In the genomic region with DNA sequence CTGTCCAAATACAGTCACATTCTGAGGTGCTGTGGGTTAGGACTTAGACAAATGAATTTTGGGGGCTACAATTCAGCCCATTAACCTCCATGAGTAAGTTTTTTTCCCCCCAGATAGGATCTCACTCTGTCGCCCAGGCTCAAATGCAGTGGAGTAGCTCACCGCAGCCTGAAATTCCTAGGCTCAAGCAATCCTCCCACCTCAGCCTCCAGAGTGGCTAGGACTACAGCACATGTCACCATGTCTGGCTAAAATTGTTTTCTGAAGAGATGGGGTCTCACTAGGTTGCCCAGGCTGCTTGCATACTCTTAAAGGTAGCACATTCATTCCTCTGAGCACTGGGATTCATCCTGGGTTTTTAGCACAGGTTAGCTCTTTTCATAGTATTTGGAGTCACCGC, we compare ENCODE assay signal across 19 cellular contexts. TPM values are rescaled to one million over a fixed set of nuclear protein-coding genes. Genes with fewer than 3 reads are reported as not detected.
DNase-seq lines count a peak whose midpoint lies in the region; ATAC-seq and TF ChIP-seq lines count a peak whose summit lies in the region.
"Had no signal": no experiment of that assay in that cellular context is flagged by ENCODE, and none has a peak within 500 bp of the region (broad histone marks: within the 10 kb centered on the region; RNA-seq: fewer than 3 reads in every experiment).

No MANE protein-coding gene starts in this region.

- intact Hi-C loops in CD4-positive, alpha-beta T cell (cut with DNase I, micrococcal nuclease): no loop called here
- intact Hi-C loops in upper lobe of right lung (cut with DNase I): no loop called here

- H3K27ac Mint-ChIP-seq in activated naive CD4-positive, alpha-beta T cell treated with anti-CD3 and anti-CD28 coated beads, Interleukin-2, amount 50 U/mL, for 24 hours: peak overlapping the region; percentile 55
- no peak overlapping the region for H3K27ac Mint-ChIP-seq in activated naive CD4-positive, alpha-beta T cell treated with anti-CD3 and anti-CD28 coated beads, Interleukin-2, amount 50 U/mL, for 72 hours
- peak overlapping the region; percentile 21 for H3K27ac Mint-ChIP-seq in CD4-positive, alpha-beta T cell
- H3K27ac Mint-ChIP-seq in memory B cell: peak overlapping the region; percentile 21

- H3K4me1 ChIP-seq in upper lobe of right lung: no peaks in the 10 kb centered on the region
- H3K4me1 ChIP-seq: A549, HAP-1 had no signal

- H3K27me3 Mint-ChIP-seq in activated naive CD4-positive, alpha-beta T cell treated with anti-CD3 and anti-CD28 coated beads, Interleukin-2, amount 50 U/mL, for 24 hours: no peaks in the 10 kb centered on the region
- no peaks in the 10 kb centered on the region for H3K27me3 Mint-ChIP-seq in CD4-positive, alpha-beta T cell
- H3K27me3 Mint-ChIP-seq in memory B cell: no peaks in the 10 kb centered on the region
- H3K27me3 Mint-ChIP-seq: CD4-positive, alpha-beta memory T cell had no signal

- no peak for TF ChIP-seq CTCF in CD4-positive, alpha-beta T cell (IDR thresholded peaks at IDR 0.05)
- TF ChIP-seq CTCF in WERI-Rb-1 (IDR thresholded peaks at IDR 0.05; ENCODE audit: low read depth, low read length) (no peak), upper lobe of right lung (IDR thresholded peaks at IDR 0.05) (no peak)

- CTCF ChIA-PET in CD4-positive, alpha-beta T cell (lab: Charles Lee): no interaction called here

- H3K9me3 ChIP-seq in CD4-positive, alpha-beta T cell (ENCODE audit: control insufficient read depth, low read length): no peaks in the 10 kb centered on the region
- no peaks in the 10 kb centered on the region for H3K9me3 ChIP-seq in WERI-Rb-1 (ENCODE audit: severe bottlenecking)
- no peaks in the 10 kb centered on the region for H3K9me3 ChIP-seq in upper lobe of right lung
- H3K9me3 ChIP-seq: A549, HAP-1 had no signal

- H3K9me3 Mint-ChIP-seq in activated naive CD4-positive, alpha-beta T cell treated with anti-CD3 and anti-CD28 coated beads, Interleukin-2, amount 50 U/mL, for 24 hours: no peaks in the 10 kb centered on the region
- no peaks in the 10 kb centered on the region for H3K9me3 Mint-ChIP-seq in activated naive CD4-positive, alpha-beta T cell treated with anti-CD3 and anti-CD28 coated beads, Interleukin-2, amount 50 U/mL, for 72 hours
- H3K9me3 Mint-ChIP-seq in CD4-positive, alpha-beta T cell: no peaks in the 10 kb centered on the region
- no peaks in the 10 kb centered on the region for H3K9me3 Mint-ChIP-seq in memory B cell
- H3K9me3 Mint-ChIP-seq: CD4-positive, alpha-beta memory T cell had no signal

- H3K4me3 ChIP-seq in WERI-Rb-1 (ENCODE audit: low read depth, low read length): no peak overlapping the region
- no peak overlapping the region for H3K4me3 ChIP-seq in upper lobe of right lung
- H3K4me3 ChIP-seq: A549, GM23248, HAP-1 had no signal

- H3K36me3 ChIP-seq in WERI-Rb-1 (peaks cover 63% of the 10 kb centered on the region), upper lobe of right lung (peaks cover 65% of the 10 kb centered on the region)

- POLR2A ChIA-PET in CD4-positive, alpha-beta T cell (lab: Charles Lee): interaction anchor here (0.6 to 0.9 kb wide), 2 partner anchors 10 to 18 kb away, joined by 3 read pairs; no protein-coding TSS in a partner anchor

- peaks cover 18% of the 10 kb centered on the region for H3K36me3 Mint-ChIP-seq in activated naive CD4-positive, alpha-beta T cell treated with anti-CD3 and anti-CD28 coated beads, Interleukin-2, amount 50 U/mL, for 24 hours
- peaks cover 8 to 23% of the 10 kb centered on the region in 2 donors for H3K36me3 Mint-ChIP-seq in activated naive CD4-positive, alpha-beta T cell treated with anti-CD3 and anti-CD28 coated beads, Interleukin-2, amount 50 U/mL, for 72 hours
- H3K36me3 Mint-ChIP-seq in CD4-positive, alpha-beta T cell (ENCODE audit: low read depth): peaks cover 87% of the 10 kb centered on the region
- peaks cover 35% of the 10 kb centered on the region for H3K36me3 Mint-ChIP-seq in memory B cell

- no peak overlapping the region for H3K27ac ChIP-seq in CD4-positive, alpha-beta T cell (ENCODE audit: low read depth, low read length)
- peak overlapping the region; percentile 31 for H3K27ac ChIP-seq in WERI-Rb-1
- no peak overlapping the region for H3K27ac ChIP-seq in upper lobe of right lung
- H3K27ac ChIP-seq: 22Rv1, A549, C4-2B, GM23248, HL-60 had no signal

- no peak for DNase-seq in activated naive CD4-positive, alpha-beta T cell treated with anti-CD3 and anti-CD28 coated beads, Interleukin-2, amount 50 U/mL, for 72 hours (ENCODE audit: low spot score in 2 of 2)
- DNase-seq in CD4-positive, alpha-beta T cell: no peak
- DNase-seq in WERI-Rb-1 (peak; percentile 26), memory B cell (ENCODE audit: low spot score in 2 of 2) (no peak), DMS79 (lab: John Stamatoyannopoulos, UW) (no peak), upper lobe of right lung (no peak)
- DNase-seq: AML-193; CD4-positive, alpha-beta memory T cell; DND-41; EL; GM23248; IMR-90 had no signal

- ATAC-seq in activated naive CD4-positive, alpha-beta T cell treated with anti-CD3 and anti-CD28 coated beads, Interleukin-2, amount 50 U/mL, for 72 hours: no peak
- no peak for ATAC-seq in CD4-positive, alpha-beta T cell (ENCODE audit: poor library complexity)
- ATAC-seq in memory B cell (ENCODE audit: low read depth): no peak
- no peak for ATAC-seq in GM21723 (IDR thresholded peaks at IDR 0.05; ENCODE audit: unreplicated experiment)
- no peak for ATAC-seq in upper lobe of right lung
- ATAC-seq: A549 had no signal

- no peak overlapping the region for H3K4me3 Mint-ChIP-seq in activated naive CD4-positive, alpha-beta T cell treated with anti-CD3 and anti-CD28 coated beads, Interleukin-2, amount 50 U/mL, for 24 hours
- no peak overlapping the region for H3K4me3 Mint-ChIP-seq in CD4-positive, alpha-beta T cell
- H3K4me3 Mint-ChIP-seq in memory B cell: no peak overlapping the region
- H3K4me3 Mint-ChIP-seq: CD4-positive, alpha-beta memory T cell had no signal

- H3K27me3 ChIP-seq in CD4-positive, alpha-beta T cell (ENCODE audit: control insufficient read depth, insufficient read depth, low read length): no peaks in the 10 kb centered on the region
- H3K27me3 ChIP-seq in WERI-Rb-1 (ENCODE audit: insufficient read depth, low read depth, severe bottlenecking) (no peaks in the 10 kb centered on the region), upper lobe of right lung (no peaks in the 10 kb centered on the region)

- H3K4me1 Mint-ChIP-seq in activated naive CD4-positive, alpha-beta T cell treated with anti-CD3 and anti-CD28 coated beads, Interleukin-2, amount 50 U/mL, for 24 hours: peaks cover 36% of the 10 kb centered on the region
- peaks cover 27% of the 10 kb centered on the region for H3K4me1 Mint-ChIP-seq in CD4-positive, alpha-beta T cell (ENCODE audit: low read depth)
- peaks cover 9% of the 10 kb centered on the region for H3K4me1 Mint-ChIP-seq in memory B cell

RNA-seq across cellular contexts. Expression of gene PPP2CA, which starts 22.2 kb away (rescaled TPM):
- 100 to 1,000 TPM; 133 to 148 TPM for total RNA-seq in activated naive CD4-positive, alpha-beta T cell treated with anti-CD3 and anti-CD28 coated beads, Interleukin-2, amount 50 U/mL, for 72 hours
- total RNA-seq in CD4-positive, alpha-beta T cell: 100 to 1,000 TPM; 188 to 195 TPM
- 108 TPM for total RNA-seq in upper lobe of right lung

RNA-seq across cellular contexts. Expression of gene SKP1, which starts 26.9 kb away (rescaled TPM):
- total RNA-seq in activated naive CD4-positive, alpha-beta T cell treated with anti-CD3 and anti-CD28 coated beads, Interleukin-2, amount 50 U/mL, for 72 hours: 100 to 1,000 TPM; 156 to 291 TPM
- 100 to 1,000 TPM; 303 to 314 TPM for total RNA-seq in CD4-positive, alpha-beta T cell
- total RNA-seq in upper lobe of right lung: 234 TPM

Comparison
In these comparisons a context has a peak if more than half of its experiments do, and no peak if none do; other contexts are left out.
1. H3K27ac Mint-ChIP-seq: peak in activated naive CD4-positive, alpha-beta T cell treated with anti-CD3 and anti-CD28 coated beads, Interleukin-2, amount 50 U/mL, for 24 hours (single experiment), CD4-positive, alpha-beta T cell (single experiment) and memory B cell (single experiment); none in activated naive CD4-positive, alpha-beta T cell treated with anti-CD3 and anti-CD28 coated beads, Interleukin-2, amount 50 U/mL, for 72 hours (0 of 2).